In genomic region chr9:111407813-111408212, GRCh38 we compare ENCODE assay signal across 28 cellular contexts.
"Had no signal": no experiment of that assay in that cellular context is flagged by ENCODE, and none has a peak within 500 bp of the region (broad histone marks: within the 10 kb centered on the region; RNA-seq: fewer than 3 reads in every experiment).

No MANE protein-coding gene starts in this region.

- H3K27me3 Mint-ChIP-seq: activated CD4-positive, alpha-beta memory T cell treated with anti-CD3 and anti-CD28 coated beads, Interleukin-2, amount 10 ng/mL, durations not matched to agents 7 days and 5 days; activated CD4-positive, alpha-beta T cell treated with anti-CD3 and anti-CD28 coated beads for 36 hours; activated naive CD8-positive, alpha-beta T cell; activated T-helper 17 cell treated with anti-CD3 and anti-CD28 coated beads, Interleukin-2, amount 50 U/mL, for 72 hours; central memory CD8-positive, alpha-beta T cell; T-cell had no signal

- FAIRE-seq: bronchial epithelial cell, TTC549 had no signal

- DNase-seq: activated CD4-positive, alpha-beta memory T cell treated with anti-CD3 and anti-CD28 coated beads, Interleukin-2, amount 10 ng/mL, durations not matched to agents 7 days and 5 days; activated CD4-positive, alpha-beta T cell treated with anti-CD3 and anti-CD28 coated beads for 36 hours; activated CD4-positive, alpha-beta T cell treated with anti-CD3 and anti-CD28 coated beads, Interleukin-2, amount 50 U/mL, for 1 hour; activated gamma-delta T cell; activated naive CD4-positive, alpha-beta T cell treated with anti-CD3 and anti-CD28 coated beads for 36 hours; activated T-cell treated with anti-CD3 and anti-CD28 coated beads for 4 hours; activated T-cell treated with anti-CD3 and anti-CD28 coated beads, Interleukin-2, amount 50 U/mL, for 48 hours; body of pancreas; KG1; NCI-H1048; NCI-H1417; NCI-H1930; NCI-H2107; NCI-H2171 treated with DMSO at 0.1 percent for 48 hours; NCI-H226; NCI-H526; NCI-H82; T-cell; T-helper 2 cell; T1000 had no signal

- H3K4me1 Mint-ChIP-seq: activated CD4-positive, alpha-beta T cell treated with anti-CD3 and anti-CD28 coated beads for 36 hours; activated T-helper 17 cell treated with anti-CD3 and anti-CD28 coated beads, Interleukin-2, amount 50 U/mL, for 72 hours; T-cell had no signal

- H3K4me3 Mint-ChIP-seq: activated CD4-positive, alpha-beta memory T cell treated with anti-CD3 and anti-CD28 coated beads, Interleukin-2, amount 10 ng/mL, durations not matched to agents 7 days and 5 days; activated CD4-positive, alpha-beta T cell treated with anti-CD3 and anti-CD28 coated beads for 36 hours; activated naive CD4-positive, alpha-beta T cell treated with anti-CD3 and anti-CD28 coated beads for 36 hours; activated naive CD8-positive, alpha-beta T cell; activated T-helper 17 cell treated with anti-CD3 and anti-CD28 coated beads, Interleukin-2, amount 50 U/mL, for 72 hours; central memory CD8-positive, alpha-beta T cell; T-cell had no signal

- H3K4me3 ChIP-seq: ascending aorta, body of pancreas, SK-N-MC had no signal

- H3K27ac ChIP-seq: ascending aorta, body of pancreas, SK-N-MC, VCaP had no signal

- H3K4me1 ChIP-seq: ascending aorta, body of pancreas had no signal

- H3K9me3 ChIP-seq: body of pancreas had no signal

- ATAC-seq: activated CD4-positive, alpha-beta T cell treated with anti-CD3 and anti-CD28 coated beads for 36 hours; activated T-helper 17 cell treated with anti-CD3 and anti-CD28 coated beads, Interleukin-2, amount 50 U/mL, for 72 hours; body of pancreas; T-cell had no signal

- H3K27ac Mint-ChIP-seq: activated CD4-positive, alpha-beta memory T cell treated with anti-CD3 and anti-CD28 coated beads, Interleukin-2, amount 10 ng/mL, durations not matched to agents 7 days and 5 days; activated CD4-positive, alpha-beta T cell treated with anti-CD3 and anti-CD28 coated beads for 36 hours; activated naive CD4-positive, alpha-beta T cell treated with anti-CD3 and anti-CD28 coated beads for 36 hours; activated naive CD8-positive, alpha-beta T cell; activated T-helper 17 cell treated with anti-CD3 and anti-CD28 coated beads, Interleukin-2, amount 50 U/mL, for 72 hours; T-cell had no signal

- H3K27me3 ChIP-seq: ascending aorta, body of pancreas had no signal
